Comparison of ENCODE assay signal across 11 cellular contexts in the genomic region with DNA sequence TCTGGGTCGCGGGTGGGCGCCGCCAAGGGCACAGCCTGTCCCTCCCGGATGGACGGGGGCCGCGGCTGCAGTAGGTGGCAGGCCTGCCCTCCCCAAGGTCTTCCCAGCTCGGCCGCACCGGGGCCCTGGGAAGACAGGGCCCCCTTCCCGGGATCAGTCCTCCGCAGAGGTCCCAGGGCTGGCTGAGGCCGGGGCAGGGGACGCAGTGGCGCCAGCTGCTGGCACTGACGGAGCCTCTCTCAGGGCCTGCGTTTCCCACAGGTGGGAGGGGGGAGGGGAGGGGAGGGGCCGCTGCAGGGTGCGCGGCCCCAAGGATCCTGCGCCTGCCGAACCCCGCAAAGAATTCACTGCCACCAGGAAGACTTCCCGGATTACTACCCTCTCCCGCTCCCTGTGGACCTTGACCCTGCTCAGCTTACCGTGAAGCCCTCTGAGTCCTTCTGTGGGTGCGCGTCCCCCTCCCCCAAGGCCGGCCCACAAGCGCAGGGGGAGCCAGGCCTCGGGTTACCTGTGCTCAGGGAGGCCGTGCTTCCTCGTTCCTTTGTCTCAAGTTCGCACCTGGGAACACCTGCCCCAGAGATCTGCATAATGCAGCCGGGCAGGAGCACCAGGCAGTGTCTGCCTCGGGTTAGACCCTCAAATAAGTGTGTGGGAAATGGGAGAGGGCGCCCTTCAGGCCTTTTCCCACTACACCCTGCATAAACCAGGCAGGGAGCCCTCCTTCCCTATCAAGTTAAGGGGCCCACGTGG. TPM values are rescaled to one million over a fixed set of nuclear protein-coding genes. Genes with fewer than 3 reads are reported as not detected.
DNase-seq lines count a peak whose midpoint lies in the region; ATAC-seq and TF ChIP-seq lines count a peak whose summit lies in the region.
"Had no signal": no experiment of that assay in that cellular context is flagged by ENCODE, and none has a peak within 500 bp of the region (broad histone marks: within the 10 kb centered on the region; RNA-seq: fewer than 3 reads in every experiment).

No MANE protein-coding gene starts in this region.

- H2AK5ac ChIP-seq in mesendoderm (ENCODE audit: low read length) = no peak overlapping the region

- H3K27ac Mint-ChIP-seq in CD4-positive, alpha-beta T cell = no peak overlapping the region
- peak overlapping the region; percentile 96 for H3K27ac Mint-ChIP-seq in endodermal cell
- H3K27ac Mint-ChIP-seq: activated T-helper 2 cell treated with anti-CD3 and anti-CD28 coated beads, Interferon-gamma antibody, Interleukin-2, Interleukin-4, amounts not matched to agents 10 μg/mL and 5 μg/mL and 100 μg/mL, durations not matched to agents 14 hours and 24 hours and 36 hours; T-helper 2 cell treated with Interferon-gamma antibody and Interleukin-4, amounts not matched to agents 5 μg/mL and 100 μg/mL, for 36 hours had no signal

- H3K36me3 ChIP-seq in endodermal cell (ENCODE audit: control insufficient read depth, insufficient read depth, low read length) (no peaks in the 10 kb centered on the region), mesendoderm (ENCODE audit: control insufficient read depth, insufficient read depth, low read length) (no peaks in the 10 kb centered on the region)

- H3K4me2 ChIP-seq in mesendoderm (ENCODE audit: low read length) = peak overlapping the region; percentile 89

- H3K23ac ChIP-seq in mesendoderm (ENCODE audit: low read length) = peak overlapping the region; percentile 50

- peak overlapping the region; percentile 85 for H3K56ac ChIP-seq in mesendoderm (ENCODE audit: low read length)

- no peak overlapping the region for H2BK15ac ChIP-seq in mesendoderm (replicated peaks; ENCODE audit: low read depth)

- no peak for ATAC-seq in CD4-positive, alpha-beta T cell (ENCODE audit: poor library complexity)
- ATAC-seq in GM18907 (IDR thresholded peaks at IDR 0.05; ENCODE audit: unreplicated experiment) = no peak

- no peak for TF ChIP-seq CTCF in CD4-positive, alpha-beta T cell (IDR thresholded peaks at IDR 0.05)
- peak; percentile 46 for TF ChIP-seq CTCF in endodermal cell (conservative IDR thresholded peaks at IDR 0.05)

- CTCF ChIA-PET in CD4-positive, alpha-beta T cell (lab: Charles Lee) = interaction anchor here (0.7 kb wide), 1 partner anchor 42 kb away, joined by 3 read pairs; no protein-coding TSS in a partner anchor

- peak overlapping the region; percentile 6 for H3K18ac ChIP-seq in mesendoderm (ENCODE audit: low read length)

- intact Hi-C loops in CD4-positive, alpha-beta T cell (cut with DNase I, micrococcal nuclease) = no loop called here

- H3K4me1 Mint-ChIP-seq in CD4-positive, alpha-beta T cell (ENCODE audit: low read depth) = peaks cover 15% of the 10 kb centered on the region
- peaks cover 35% of the 10 kb centered on the region for H3K4me1 Mint-ChIP-seq in endodermal cell

- H3K4ac ChIP-seq in mesendoderm (ENCODE audit: low read depth, low read length) = no peak overlapping the region

- no peak overlapping the region for H4K5ac ChIP-seq in mesendoderm (ENCODE audit: low read length)

- H3K4me3 Mint-ChIP-seq in CD4-positive, alpha-beta T cell = peak overlapping the region; percentile 55
- H3K4me3 Mint-ChIP-seq in endodermal cell = peak overlapping the region; percentile 59
- H3K4me3 Mint-ChIP-seq: T-helper 2 cell treated with Interferon-gamma antibody and Interleukin-4, amounts not matched to agents 5 μg/mL and 100 μg/mL, for 36 hours had no signal

- 18 to 26% methylated on average over 8 to 38 of the region's 39 CpGs for WGBS in endodermal cell (ENCODE audit: insufficient coverage in 1 of 2, insufficient read length in 1 of 2), 2 experiments
- WGBS in mesendoderm (ENCODE audit: extremely low coverage, insufficient coverage, low lambda C conversion rate) = no CpG with 5 or more reads among the region's 39 CpGs

- H3K4me3 ChIP-seq in endodermal cell (ENCODE audit: low read length) (no peak overlapping the region), mesendoderm (ENCODE audit: low read length) (peak overlapping the region; percentile 36)
- H3K4me3 ChIP-seq: esophagus muscularis mucosa had no signal

- H3K9me3 Mint-ChIP-seq in CD4-positive, alpha-beta T cell = no peaks in the 10 kb centered on the region
- no peaks in the 10 kb centered on the region for H3K9me3 Mint-ChIP-seq in endodermal cell
- H3K9me3 Mint-ChIP-seq: activated T-helper 2 cell treated with anti-CD3 and anti-CD28 coated beads, Interferon-gamma antibody, Interleukin-2, Interleukin-4, amounts not matched to agents 10 μg/mL and 5 μg/mL and 100 μg/mL, durations not matched to agents 14 hours and 24 hours and 36 hours; T-helper 2 cell treated with Interferon-gamma antibody and Interleukin-4, amounts not matched to agents 5 μg/mL and 100 μg/mL, for 36 hours had no signal

- peaks cover 19% of the 10 kb centered on the region for H3K27me3 ChIP-seq in CD4-positive, alpha-beta T cell (ENCODE audit: control insufficient read depth, insufficient read depth, low read length)
- no peaks in the 10 kb centered on the region for H3K27me3 ChIP-seq in endodermal cell (ENCODE audit: control insufficient read depth, insufficient read depth, low read length, poor library complexity, severe bottlenecking)
- H3K27me3 ChIP-seq in mesendoderm (ENCODE audit: insufficient read depth, low read length, poor library complexity) = no peaks in the 10 kb centered on the region

- POLR2A ChIA-PET in CD4-positive, alpha-beta T cell (lab: Charles Lee) = interaction anchor here (1.4 kb wide), 1 partner anchor 9 kb away, joined by 3 read pairs; no protein-coding TSS in a partner anchor

- H3K27ac ChIP-seq in CD4-positive, alpha-beta T cell (ENCODE audit: low read depth, low read length) = no peak overlapping the region
- H3K27ac ChIP-seq in endodermal cell (ENCODE audit: low read depth, low read length) = no peak overlapping the region
- no peak overlapping the region for H3K27ac ChIP-seq in mesendoderm (ENCODE audit: low read depth, low read length)
- H3K27ac ChIP-seq: esophagus muscularis mucosa had no signal

- peak overlapping the region; percentile 49 for H3K9ac ChIP-seq in endodermal cell (ENCODE audit: extremely low read depth, low read length, poor library complexity, severe bottlenecking)
- peak overlapping the region; percentile 71 for H3K9ac ChIP-seq in mesendoderm (ENCODE audit: low read length)

- no peaks in the 10 kb centered on the region for H3K79me2 ChIP-seq in mesendoderm (ENCODE audit: control insufficient read depth, insufficient read depth, low read length)

- no peaks in the 10 kb centered on the region for H3K79me1 ChIP-seq in mesendoderm (ENCODE audit: low read length)

- no peak overlapping the region for H2BK5ac ChIP-seq in mesendoderm (ENCODE audit: low read length)

- H3K9me3 ChIP-seq in CD4-positive, alpha-beta T cell (ENCODE audit: control insufficient read depth, low read length) = no peaks in the 10 kb centered on the region
- no peaks in the 10 kb centered on the region for H3K9me3 ChIP-seq in endodermal cell (ENCODE audit: control insufficient read depth, low read length)
- H3K9me3 ChIP-seq: esophagus muscularis mucosa had no signal

- H3K27me3 Mint-ChIP-seq in CD4-positive, alpha-beta T cell = peaks cover 22% of the 10 kb centered on the region
- H3K27me3 Mint-ChIP-seq in endodermal cell (ENCODE audit: insufficient read depth) = peaks cover 2% of the 10 kb centered on the region

- no peak overlapping the region for H2BK120ac ChIP-seq in mesendoderm (ENCODE audit: low read depth, low read length)

- H4K8ac ChIP-seq in mesendoderm (ENCODE audit: low read depth, low read length) = no peak overlapping the region

- H3K4me1 ChIP-seq in endodermal cell (ENCODE audit: control insufficient read depth, insufficient read depth, low read length) = peaks cover 5% of the 10 kb centered on the region
- H3K4me1 ChIP-seq in mesendoderm (ENCODE audit: control insufficient read depth, low read depth, low read length) = peaks cover 4% of the 10 kb centered on the region

- DNase-seq in CD4-positive, alpha-beta T cell = no peak
- DNase-seq in HuH-7.5 (ENCODE audit: low spot score) (peak; percentile 99), endodermal cell (peak; percentile 89), mesendoderm (peak; percentile 65), AG08396 (ENCODE audit: low spot score) (no peak), C1 segment of cervical spinal cord (lab: John Stamatoyannopoulos, UW) (no peak), D341Med (ENCODE audit: low spot score) (no peak)

- no peaks in the 10 kb centered on the region for H3K36me3 Mint-ChIP-seq in CD4-positive, alpha-beta T cell (ENCODE audit: low read depth)
- H3K36me3 Mint-ChIP-seq in endodermal cell (ENCODE audit: low read depth) = peaks cover 13% of the 10 kb centered on the region

RNA-seq across cellular contexts. Expression of gene LZTS3, which starts 5.1 kb away (rescaled TPM):
- total RNA-seq in CD4-positive, alpha-beta T cell = 10 to 100 TPM; 22.2 to 22.4 TPM
- 10 to 100 TPM; 26.8 to 27.7 TPM for total RNA-seq in endodermal cell
- polyA plus RNA-seq in endodermal cell (2013, experiment 1 of 2) = 8.8 TPM
- 7.5 TPM for polyA plus RNA-seq in endodermal cell (2013, experiment 2 of 2)
- 10.5 TPM for polyA plus RNA-seq in mesendoderm (2013, experiment 1 of 2)
- 11.0 TPM for polyA plus RNA-seq in mesendoderm (2013, experiment 2 of 2)

RNA-seq across cellular contexts. Expression of gene FASTKD5, which starts 8.6 kb away (rescaled TPM):
- 10 to 100 TPM; 37.9 to 38.7 TPM for total RNA-seq in CD4-positive, alpha-beta T cell
- 10 to 100 TPM; 13.9 to 20.0 TPM for total RNA-seq in endodermal cell
- 11.9 TPM for polyA plus RNA-seq in endodermal cell (2013, experiment 1 of 2)
- 10.1 TPM for polyA plus RNA-seq in endodermal cell (2013, experiment 2 of 2)
- 16.2 TPM for polyA plus RNA-seq in mesendoderm (2013, experiment 1 of 2)
- 16.3 TPM for polyA plus RNA-seq in mesendoderm (2013, experiment 2 of 2)

RNA-seq across cellular contexts. Expression of gene UBOX5, which starts 8.6 kb away (rescaled TPM):
- 10 to 100 TPM; 11.9 to 13.0 TPM for total RNA-seq in CD4-positive, alpha-beta T cell
- 10 to 100 TPM in 1 of 2 donors, 1 to 10 TPM in 1; 5.3 to 10.8 TPM for total RNA-seq in endodermal cell
- polyA plus RNA-seq in endodermal cell (2013, experiment 1 of 2) = 6.6 TPM
- polyA plus RNA-seq in endodermal cell (2013, experiment 2 of 2) = 6.8 TPM
- polyA plus RNA-seq in mesendoderm (2013, experiment 1 of 2) = 2.1 TPM
- polyA plus RNA-seq in mesendoderm (2013, experiment 2 of 2) = 2.2 TPM

RNA-seq across cellular contexts. Expression of gene DDRGK1, which starts 36.2 kb away (rescaled TPM):
- 10 to 100 TPM; 40.7 to 43.4 TPM for total RNA-seq in CD4-positive, alpha-beta T cell
- 10 to 100 TPM; 55.0 to 59.3 TPM for total RNA-seq in endodermal cell
- polyA plus RNA-seq in endodermal cell (2013, experiment 1 of 2) = 45.8 TPM
- 38.0 TPM for polyA plus RNA-seq in endodermal cell (2013, experiment 2 of 2)
- 38.1 TPM for polyA plus RNA-seq in mesendoderm (2013, experiment 1 of 2)
- polyA plus RNA-seq in mesendoderm (2013, experiment 2 of 2) = 37.7 TPM

RNA-seq across cellular contexts. Expression of gene ITPA, which starts 41.0 kb away (rescaled TPM):
- 10 to 100 TPM; 17.8 to 19.5 TPM for total RNA-seq in CD4-positive, alpha-beta T cell
- total RNA-seq in endodermal cell = 10 to 100 TPM; 50.8 to 53.6 TPM
- 47.9 TPM for polyA plus RNA-seq in endodermal cell (2013, experiment 1 of 2)
- 37.1 TPM for polyA plus RNA-seq in endodermal cell (2013, experiment 2 of 2)
- polyA plus RNA-seq in mesendoderm (2013, experiment 1 of 2) = 88.9 TPM
- 89.3 TPM for polyA plus RNA-seq in mesendoderm (2013, experiment 2 of 2)

Comparison
In these comparisons a context has a peak if more than half of its experiments do, and no peak if none do; other contexts are left out.
1. DNase-seq: peak in HuH-7.5 (single experiment), endodermal cell (single experiment) and mesendoderm (single experiment); none in CD4-positive, alpha-beta T cell (0 of 10), AG08396 (single experiment), C1 segment of cervical spinal cord (0 of 14) and D341Med (single experiment).